Comparison of ENCODE assay signal across 8 cellular contexts in the genomic region with DNA sequence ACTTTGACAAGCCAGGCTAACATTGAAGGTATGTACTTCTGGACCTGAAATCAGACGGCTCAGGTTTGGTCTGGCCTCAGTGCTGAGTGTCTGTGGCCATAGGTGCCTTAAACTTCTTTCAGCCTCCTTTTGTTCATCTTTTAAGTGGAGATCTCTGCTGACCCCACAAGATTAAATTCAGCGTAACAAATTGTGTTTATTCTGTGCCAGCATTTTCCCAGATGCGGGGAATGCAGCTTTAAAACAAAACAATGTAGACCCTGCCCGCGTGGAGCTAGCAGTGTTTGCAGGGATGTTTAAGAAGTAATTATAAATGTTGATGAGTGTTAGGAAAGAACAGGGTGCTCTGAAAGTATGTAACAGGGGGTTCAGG. TPM values are rescaled to one million over a fixed set of nuclear protein-coding genes. Genes with fewer than 3 reads are reported as not detected.
DNase-seq lines count a peak whose midpoint lies in the region; ATAC-seq, FAIRE-seq and TF ChIP-seq lines count a peak whose summit lies in the region.

No MANE protein-coding gene starts in this region.

- peak overlapping the region; percentile 99 for H3K27ac Mint-ChIP-seq in activated naive CD8-positive, alpha-beta T cell treated with anti-CD3 and anti-CD28 coated beads for 36 hours

- H3K27ac ChIP-seq in SK-N-SH (ENCODE audit: low read depth in 2 of 2, low read length in 1 of 2): peak overlapping the region; percentile 74 to 83; a peak in 2 of 4 replicates
- H3K27ac ChIP-seq in keratinocyte (ENCODE audit: control insufficient read depth, insufficient read depth, low read length): peak overlapping the region; percentile 97
- H3K27ac ChIP-seq in substantia nigra (ENCODE audit: low read depth, low read length, poor library complexity, severe bottlenecking): peak overlapping the region; percentile 89

- H3K36me3 ChIP-seq in SK-N-SH (replicated peaks in 1 of 2; ENCODE audit: control insufficient read depth in 1 of 2, insufficient read depth in 2 of 2, low read length in 1 of 2) (peaks cover 8 to 22% of the 10 kb centered on the region in 2 experiments), keratinocyte (ENCODE audit: control insufficient read depth in 2 of 2, extremely low read depth in 1 of 2, insufficient read depth in 2 of 2, low read length in 2 of 2) (peaks cover 5 to 10% of the 10 kb centered on the region in 2 experiments)

- DNase-seq in SK-N-SH: no peak
- no peak for DNase-seq in activated naive CD8-positive, alpha-beta T cell treated with anti-CD3 and anti-CD28 coated beads for 36 hours
- no peak for DNase-seq in keratinocyte (ENCODE audit: low read depth, low spot score)
- DNase-seq in substantia nigra (lab: John Stamatoyannopoulos, UW): no peak
- DNase-seq in Ammon's horn (ENCODE audit: low spot score): no peak
- DNase-seq in activated CD4-positive, CD25-positive, alpha-beta regulatory T cell treated with anti-CD3 and anti-CD28 coated beads, Interleukin-2, amount 50 U/mL, for 72 hours: no peak
- no peak for DNase-seq in NCI-H1092 treated with DMSO at 0.1 percent for 48 hours (lab: John Stamatoyannopoulos, UW)

- H3K9me3 Mint-ChIP-seq in activated naive CD8-positive, alpha-beta T cell treated with anti-CD3 and anti-CD28 coated beads for 36 hours: no peaks in the 10 kb centered on the region

- H4K20me1 ChIP-seq in SK-N-SH (ENCODE audit: insufficient read depth) (peaks cover 55% of the 10 kb centered on the region), keratinocyte (ENCODE audit: control insufficient read depth, extremely low read depth, insufficient read depth, low read length) (peaks cover 14% of the 10 kb centered on the region)

- H3K4me3 Mint-ChIP-seq in activated naive CD8-positive, alpha-beta T cell treated with anti-CD3 and anti-CD28 coated beads for 36 hours: peak overlapping the region; percentile 95

- FAIRE-seq in keratinocyte (lab: Jason Lieb, UNC): no peak

- no peak for TF ChIP-seq CTCF in SK-N-SH (IDR thresholded peaks at IDR 0.05)
- TF ChIP-seq CTCF in keratinocyte (optimal IDR thresholded peaks at IDR 0.05 in 1 of 3, IDR thresholded peaks at IDR 0.05 in 1 of 3, conservative IDR thresholded peaks at IDR 0.05 in 1 of 3; ENCODE audit: extremely low read depth in 1 of 3, insufficient read depth in 2 of 3, low read length in 3 of 3): no peak

- H3K4me2 ChIP-seq in SK-N-SH (peak overlapping the region; percentile 99), keratinocyte (ENCODE audit: control insufficient read depth, extremely low read depth, insufficient read depth, low read depth, low read length) (peak overlapping the region; percentile 92)

- H3K9ac ChIP-seq in SK-N-SH (peak overlapping the region; percentile 94), keratinocyte (ENCODE audit: control insufficient read depth, extremely low read depth, insufficient read depth, low read length) (peak overlapping the region; percentile 97)

- H3K27me3 ChIP-seq in SK-N-SH (ENCODE audit: insufficient read depth) (no peaks in the 10 kb centered on the region), keratinocyte (ENCODE audit: control insufficient read depth, extremely low read depth, insufficient read depth, low read length) (no peaks in the 10 kb centered on the region)

- H3K9me3 ChIP-seq in SK-N-SH: no peaks in the 10 kb centered on the region
- no peaks in the 10 kb centered on the region for H3K9me3 ChIP-seq in keratinocyte (ENCODE audit: control insufficient read depth, low read depth, low read length)

- no peaks in the 10 kb centered on the region for H3K27me3 Mint-ChIP-seq in activated naive CD8-positive, alpha-beta T cell treated with anti-CD3 and anti-CD28 coated beads for 36 hours

- no peaks in the 10 kb centered on the region for H3K9me1 ChIP-seq in keratinocyte (ENCODE audit: control insufficient read depth, extremely low read depth, insufficient read depth, low read length)

- peaks cover 59% of the 10 kb centered on the region for H3K4me1 Mint-ChIP-seq in activated naive CD8-positive, alpha-beta T cell treated with anti-CD3 and anti-CD28 coated beads for 36 hours

- POLR2A ChIA-PET in SK-N-SH (lab: Yijun Ruan, JAX): no interaction called here

- H3K36me3 Mint-ChIP-seq in activated naive CD8-positive, alpha-beta T cell treated with anti-CD3 and anti-CD28 coated beads for 36 hours: peaks cover 57% of the 10 kb centered on the region

- peak overlapping the region; percentile 97 to 98 for H3K4me3 ChIP-seq in SK-N-SH (ENCODE audit: low read depth in 2 of 2, low read length in 1 of 2)
- H3K4me3 ChIP-seq in keratinocyte (ENCODE audit: control insufficient read depth in 2 of 3, extremely low read depth in 1 of 3, insufficient read depth in 2 of 3, low read depth in 1 of 3, low read length in 3 of 3): peak overlapping the region; percentile 61 to 100 (median 83)

- WGBS in SK-N-SH (ENCODE audit: low lambda C conversion rate): 10% methylated on average over 5 of the region's 5 CpGs

- ATAC-seq in SK-N-SH treated with all-trans-retinoic acid at 6 μM for 48 hours: no peak

- H3K9me2 ChIP-seq in SK-N-SH: no peaks in the 10 kb centered on the region

- H2AFZ ChIP-seq in SK-N-SH (ENCODE audit: low read depth): no peak overlapping the region
- H2AFZ ChIP-seq in keratinocyte (ENCODE audit: control insufficient read depth, low read length): no peak overlapping the region

- no peak for TF ChIP-seq EP300 in SK-N-SH (IDR thresholded peaks at IDR 0.05; ENCODE audit: borderline replicate concordance in 1 of 2, low read depth in 1 of 2, low read length in 1 of 2)

- dilution Hi-C loops in keratinocyte (cut with MboI; ENCODE audit: extremely low pct_ligation_motif_present, low sequenced_read_pairs): no loop called here

- no peak for TF ChIP-seq RAD21 in SK-N-SH (IDR thresholded peaks at IDR 0.05; ENCODE audit: low read length)

- CTCF ChIA-PET in SK-N-SH (lab: Yijun Ruan, JAX): interaction anchor here (1.1 to 2.0 kb wide), 3 partner anchors 9 to 273 kb away, joined by 4 to 10 read pairs (median 4); no protein-coding TSS in a partner anchor

- peaks cover 14% of the 10 kb centered on the region for H3F3A ChIP-seq in SK-N-SH (replicated peaks; ENCODE audit: insufficient read depth)

- H3K79me2 ChIP-seq in SK-N-SH (ENCODE audit: insufficient read depth): peaks cover 63% of the 10 kb centered on the region
- H3K79me2 ChIP-seq in keratinocyte (ENCODE audit: control insufficient read depth, insufficient read depth, low read length): peaks cover 59% of the 10 kb centered on the region

- H3K4me1 ChIP-seq in SK-N-SH (ENCODE audit: control insufficient read depth in 1 of 2, insufficient read depth in 2 of 2, low read depth in 1 of 2, low read length in 1 of 2): peaks cover 25% of the 10 kb centered on the region in 2 experiments
- H3K4me1 ChIP-seq in keratinocyte (ENCODE audit: control insufficient read depth, extremely low read depth, insufficient read depth, low read length): peaks cover 50% of the 10 kb centered on the region

TF ChIP-seq in SK-N-SH, 30 proteins besides CTCF, POLR2A, EP300 and RAD21:
- TF ChIP-seq NRF1 (IDR thresholded peaks at IDR 0.05; ENCODE audit: low read depth, low read length): no peak
- no peak for TF ChIP-seq ELF1 (IDR thresholded peaks at IDR 0.05)
- TF ChIP-seq FOSL2 (IDR thresholded peaks at IDR 0.05; ENCODE audit: borderline replicate concordance, low read depth): no peak
- no peak for TF ChIP-seq FOXM1 (IDR thresholded peaks at IDR 0.05; ENCODE audit: low read depth)
- no peak for TF ChIP-seq GABPA (IDR thresholded peaks at IDR 0.05; ENCODE audit: low read depth)
- TF ChIP-seq RFX5 (IDR thresholded peaks at IDR 0.05; ENCODE audit: low read length): no peak
- no peak for TF ChIP-seq RCOR1 (IDR thresholded peaks at IDR 0.05; ENCODE audit: low read length)

TF ChIP-seq in SK-N-SH treated with all-trans-retinoic acid at 6 μM for 48 hours, 23 proteins besides CTCF, POLR2A, EP300 and RAD21 (continues in another document):
- no peak for TF ChIP-seq TOX (CRISPR knock-in tag; IDR thresholded peaks at IDR 0.05; ENCODE audit: borderline replicate concordance)
- TF ChIP-seq GLIS3 (CRISPR knock-in tag; IDR thresholded peaks at IDR 0.05): no peak
- TF ChIP-seq TCF4 (CRISPR knock-in tag; IDR thresholded peaks at IDR 0.05; ENCODE audit: borderline replicate concordance): no peak
- TF ChIP-seq ESRRG (CRISPR knock-in tag; IDR thresholded peaks at IDR 0.05): no peak

RNA-seq across cellular contexts. Expression of gene CAP1, which starts 0.9 kb away (rescaled TPM):
- polyA plus RNA-seq in SK-N-SH (2012; rRNA removed): 244 and 330 TPM in 2 replicates
- polyA plus RNA-seq in SK-N-SH (2012; cell fraction: cytosol; rRNA removed): 301 and 309 TPM in 2 replicates
- polyA plus RNA-seq in SK-N-SH (2012; cell fraction: nucleus; rRNA removed): 130 and 274 TPM in 2 replicates
- total RNA-seq in activated naive CD8-positive, alpha-beta T cell treated with anti-CD3 and anti-CD28 coated beads for 36 hours: 100 to 1,000 TPM; 483 to 504 TPM
- polyA plus RNA-seq in keratinocyte: 891 to 1,048 TPM (median 959 TPM) in 3 replicates
- 326 TPM for polyA plus RNA-seq in keratinocyte (2011; ENCODE audit: low read depth)
- polyA plus RNA-seq in keratinocyte (2011; cell fraction: cytosol; rRNA removed): 709 and 1,075 TPM in 2 replicates
- 719 and 800 TPM in 2 replicates for polyA plus RNA-seq in keratinocyte (2011; cell fraction: nucleus; rRNA removed)
- 341 and 764 TPM in 2 replicates for polyA plus RNA-seq in keratinocyte (2012; ENCODE audit: low replicate concordance)
- 321 to 717 TPM (median 599 TPM) in 3 replicates for polyA minus RNA-seq in keratinocyte
- polyA minus RNA-seq in keratinocyte (2011; cell fraction: cytosol; rRNA and poly(A)+ RNA removed): 500 TPM
- 428 and 621 TPM in 2 replicates for polyA minus RNA-seq in keratinocyte (2011; cell fraction: nucleus; rRNA and poly(A)+ RNA removed)

RNA-seq across cellular contexts. Expression of gene PPT1, which starts 55.6 kb away (rescaled TPM):
- polyA plus RNA-seq in SK-N-SH (2012; rRNA removed): 26.0 and 37.6 TPM in 2 replicates
- polyA plus RNA-seq in SK-N-SH (2012; cell fraction: cytosol; rRNA removed): 37.4 and 38.5 TPM in 2 replicates
- 11.1 and 21.7 TPM in 2 replicates for polyA plus RNA-seq in SK-N-SH (2012; cell fraction: nucleus; rRNA removed)
- total RNA-seq in activated naive CD8-positive, alpha-beta T cell treated with anti-CD3 and anti-CD28 coated beads for 36 hours: 10 to 100 TPM; 87.5 to 93.7 TPM
- polyA plus RNA-seq in keratinocyte: 43.8 to 58.9 TPM (median 52.7 TPM) in 3 replicates
- polyA plus RNA-seq in keratinocyte (2011; ENCODE audit: low read depth): 12.7 TPM
- 24.5 and 47.3 TPM in 2 replicates for polyA plus RNA-seq in keratinocyte (2011; cell fraction: cytosol; rRNA removed)
- 49.6 and 53.2 TPM in 2 replicates for polyA plus RNA-seq in keratinocyte (2011; cell fraction: nucleus; rRNA removed)
- 34.9 and 47.2 TPM in 2 replicates for polyA plus RNA-seq in keratinocyte (2012; ENCODE audit: low replicate concordance)
- 27.7 to 58.7 TPM (median 50.4 TPM) in 3 replicates for polyA minus RNA-seq in keratinocyte
- 17.3 TPM for polyA minus RNA-seq in keratinocyte (2011; cell fraction: cytosol; rRNA and poly(A)+ RNA removed)
- 22.8 and 49.0 TPM in 2 replicates for polyA minus RNA-seq in keratinocyte (2011; cell fraction: nucleus; rRNA and poly(A)+ RNA removed)
